Comparison of ENCODE assay signal across 17 cellular contexts in genomic region chr2:239027431-239028252, GRCh38.
"Had no signal": no experiment of that assay in that cellular context is flagged by ENCODE, and none has a peak within 500 bp of the region (broad histone marks: within the 10 kb centered on the region; RNA-seq: fewer than 3 reads in every experiment).

No MANE protein-coding gene starts in this region.

- H3K27me3 ChIP-seq: vagina had no signal

- H3K4me1 ChIP-seq: transverse colon had no signal

- H3K36me3 Mint-ChIP-seq: naive thymus-derived CD4-positive, alpha-beta T cell; T-cell had no signal

- H3K4me1 Mint-ChIP-seq: endodermal cell; naive thymus-derived CD4-positive, alpha-beta T cell; T-cell had no signal

- H3K36me3 ChIP-seq: left lung, transverse colon, vagina had no signal

- H3K4me3 ChIP-seq: left lung, transverse colon, vagina had no signal

- H3K27ac ChIP-seq: epithelial cell of prostate, left lung, transverse colon, vagina, VCaP had no signal

- H3K9me3 ChIP-seq: left lung, transverse colon, vagina had no signal

- ATAC-seq: activated T-cell treated with anti-CD3 and anti-CD28 coated beads, Interleukin-2, amount 50 U/mL, for 4 hours; left lung; naive thymus-derived CD4-positive, alpha-beta T cell; SK-N-SH treated with all-trans-retinoic acid at 6 μM for 48 hours; stimulated activated naive CD8-positive, alpha-beta T cell treated with anti-CD3 and anti-CD28 coated beads, Interleukin-15, Interleukin-2, amounts not matched to agents 100 U/mL and 50 U/mL, for 24 hours; T-cell had no signal

- DNase-seq: activated CD4-positive, alpha-beta T cell treated with anti-CD3 and anti-CD28 coated beads, Interleukin-2, amount 50 U/mL, for 1 hour; activated CD4-positive, CD25-positive, alpha-beta regulatory T cell treated with anti-CD3 and anti-CD28 coated beads, Interleukin-2, amount 50 U/mL, for 72 hours; activated naive CD4-positive, alpha-beta T cell treated with anti-CD3 and anti-CD28 coated beads, Interleukin-2, amount 50 U/mL, for 16 hours; activated T-cell treated with anti-CD3 and anti-CD28 coated beads, Interleukin-2, amount 50 U/mL, for 4 hours; dermis blood vessel endothelial cell; naive thymus-derived CD4-positive, alpha-beta T cell; retina; stimulated activated naive CD8-positive, alpha-beta T cell treated with anti-CD3 and anti-CD28 coated beads, Interleukin-15, Interleukin-2, amounts not matched to agents 100 U/mL and 50 U/mL, for 24 hours; T-cell; T-helper 9 cell; transverse colon had no signal

- H3K9me3 Mint-ChIP-seq: activated T-cell treated with anti-CD3 and anti-CD28 coated beads, Interleukin-2, amount 50 U/mL, for 4 hours; endodermal cell; naive thymus-derived CD4-positive, alpha-beta T cell; T-cell had no signal

- H3K4me3 Mint-ChIP-seq: activated T-cell treated with anti-CD3 and anti-CD28 coated beads, Interleukin-2, amount 50 U/mL, for 4 hours; endodermal cell; naive thymus-derived CD4-positive, alpha-beta T cell; T-cell had no signal

- H3K27ac Mint-ChIP-seq: endodermal cell; naive thymus-derived CD4-positive, alpha-beta T cell; T-cell had no signal
